In the genomic region with DNA sequence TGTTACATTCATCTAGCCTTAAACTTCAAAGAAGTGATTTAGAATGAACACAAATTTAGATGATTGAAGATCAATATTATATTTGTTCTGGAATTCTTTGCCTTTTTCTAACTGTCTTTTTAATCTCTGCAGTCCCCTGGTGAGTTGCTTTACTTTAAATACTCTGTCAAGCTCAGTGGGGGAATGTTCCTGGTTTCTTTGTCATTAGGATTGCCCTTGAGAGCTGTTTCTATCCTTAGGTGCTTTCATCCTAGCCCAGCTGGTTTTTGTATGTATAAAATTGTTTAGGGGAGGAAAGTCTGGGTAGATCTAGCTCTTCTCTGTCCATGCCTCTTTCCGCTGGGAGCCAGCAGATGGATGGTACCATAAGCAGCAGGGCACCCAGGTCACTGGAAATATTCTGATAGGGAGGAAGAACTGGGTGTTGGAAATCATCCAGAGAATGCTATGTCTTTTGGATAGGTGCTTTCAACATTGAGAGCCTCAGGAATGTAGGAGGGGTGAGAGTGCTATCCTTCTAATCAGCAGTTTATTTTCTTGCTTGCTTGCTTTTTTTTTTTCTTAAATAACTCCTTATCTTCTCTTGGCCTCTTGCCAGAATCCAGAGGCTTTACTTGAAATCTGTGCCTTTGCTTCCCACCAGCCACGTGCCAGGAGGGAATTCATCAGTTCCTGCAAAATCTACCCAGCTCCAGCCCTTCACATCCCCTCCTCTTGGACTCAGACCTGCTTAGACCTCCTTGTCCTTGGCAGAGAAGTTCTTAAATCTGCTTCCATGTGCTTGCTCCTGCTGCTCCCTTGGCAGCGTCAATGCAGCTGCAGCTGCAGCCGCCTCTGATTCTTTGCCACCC, we compare ENCODE assay signal across 1 cellular context.
TF ChIP-seq lines count a peak whose summit lies in the region.

No MANE protein-coding gene starts in this region.

TF ChIP-seq in K562, 482 proteins besides CTCF, POLR2A, EP300 and RAD21 (continued from another document):
- TF ChIP-seq, protein P1, sequence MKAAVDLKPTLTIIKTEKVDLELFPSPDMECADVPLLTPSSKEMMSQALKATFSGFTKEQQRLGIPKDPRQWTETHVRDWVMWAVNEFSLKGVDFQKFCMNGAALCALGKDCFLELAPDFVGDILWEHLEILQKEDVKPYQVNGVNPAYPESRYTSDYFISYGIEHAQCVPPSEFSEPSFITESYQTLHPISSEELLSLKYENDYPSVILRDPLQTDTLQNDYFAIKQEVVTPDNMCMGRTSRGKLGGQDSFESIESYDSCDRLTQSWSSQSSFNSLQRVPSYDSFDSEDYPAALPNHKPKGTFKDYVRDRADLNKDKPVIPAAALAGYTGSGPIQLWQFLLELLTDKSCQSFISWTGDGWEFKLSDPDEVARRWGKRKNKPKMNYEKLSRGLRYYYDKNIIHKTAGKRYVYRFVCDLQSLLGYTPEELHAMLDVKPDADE (conservative IDR thresholded peaks at IDR 0.05; ENCODE audit: control insufficient read depth, low read depth, low read length) = no peak
- TF ChIP-seq BMI1 (IDR thresholded peaks at IDR 0.05; ENCODE audit: low read length) = no peak
- TF ChIP-seq ZZZ3 (IDR thresholded peaks at IDR 0.05) = no peak
- no peak for TF ChIP-seq ESRRB (CRISPR knock-in tag; IDR thresholded peaks at IDR 0.05; ENCODE audit: borderline replicate concordance)
- TF ChIP-seq, protein P2, sequence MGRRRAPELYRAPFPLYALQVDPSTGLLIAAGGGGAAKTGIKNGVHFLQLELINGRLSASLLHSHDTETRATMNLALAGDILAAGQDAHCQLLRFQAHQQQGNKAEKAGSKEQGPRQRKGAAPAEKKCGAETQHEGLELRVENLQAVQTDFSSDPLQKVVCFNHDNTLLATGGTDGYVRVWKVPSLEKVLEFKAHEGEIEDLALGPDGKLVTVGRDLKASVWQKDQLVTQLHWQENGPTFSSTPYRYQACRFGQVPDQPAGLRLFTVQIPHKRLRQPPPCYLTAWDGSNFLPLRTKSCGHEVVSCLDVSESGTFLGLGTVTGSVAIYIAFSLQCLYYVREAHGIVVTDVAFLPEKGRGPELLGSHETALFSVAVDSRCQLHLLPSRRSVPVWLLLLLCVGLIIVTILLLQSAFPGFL (CRISPR knock-in tag; IDR thresholded peaks at IDR 0.05) = no peak
- TF ChIP-seq STAG1 (CRISPR knock-in tag; IDR thresholded peaks at IDR 0.05; ENCODE audit: borderline replicate concordance) = no peak
- TF ChIP-seq SMARCA4 (IDR thresholded peaks at IDR 0.05) = no peak
- TF ChIP-seq ZNF644 (tag; IDR thresholded peaks at IDR 0.05; ENCODE audit: low read depth) = no peak
- TF ChIP-seq, protein P3, sequence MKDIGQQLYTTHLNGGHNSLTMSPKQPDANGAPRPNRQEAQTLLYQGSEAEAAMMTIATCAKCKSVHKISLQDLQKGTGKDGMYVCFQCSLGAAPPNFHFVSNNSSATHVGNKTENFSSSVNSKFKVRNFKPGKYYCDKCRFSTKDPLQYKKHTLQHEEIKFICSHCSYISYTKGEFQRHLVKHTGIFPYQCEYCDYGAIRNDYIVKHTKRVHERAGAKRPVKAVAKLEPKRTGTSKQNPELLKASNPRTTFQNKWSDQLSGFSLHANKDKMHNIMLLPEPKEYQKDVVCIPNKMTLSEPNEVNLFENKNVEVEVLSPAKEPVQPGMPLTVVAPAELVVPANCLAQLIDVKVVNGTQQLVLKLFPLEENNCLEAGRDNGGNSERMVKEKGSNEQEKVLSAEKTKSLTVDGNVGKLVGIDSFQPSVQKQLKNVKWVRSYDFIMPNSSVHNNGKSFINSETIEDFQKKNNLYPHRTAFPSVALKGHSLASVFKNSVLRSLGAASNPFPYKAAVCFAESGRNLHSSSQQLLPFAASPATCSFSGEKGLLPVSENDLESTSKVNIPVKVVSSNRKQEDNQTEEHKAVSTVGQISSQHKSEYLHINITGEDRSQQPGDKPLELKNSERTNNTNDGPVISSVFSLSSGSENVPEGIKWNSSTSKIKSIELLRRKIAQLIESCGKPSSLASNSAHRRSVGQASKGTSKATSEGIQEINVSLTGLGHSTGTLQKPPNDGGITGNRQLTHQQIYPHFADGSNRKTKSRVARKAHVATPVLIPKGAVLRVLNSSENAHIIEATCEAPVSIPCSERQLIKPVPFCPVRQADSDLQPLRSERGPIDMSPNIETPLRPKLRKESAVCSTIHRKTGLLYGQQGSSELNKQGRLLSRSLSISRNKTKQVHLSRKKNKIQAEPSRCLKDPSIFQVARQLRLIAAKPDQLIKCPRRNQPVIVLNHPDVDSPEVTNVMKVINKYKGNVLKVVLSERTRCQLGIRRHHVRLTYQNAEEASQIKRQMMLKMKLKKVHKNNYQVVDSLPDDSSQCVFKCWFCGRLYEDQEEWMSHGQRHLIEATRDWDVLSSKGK (CRISPR knock-in tag; IDR thresholded peaks at IDR 0.05) = no peak
- TF ChIP-seq NFIX (CRISPR knock-in tag; IDR thresholded peaks at IDR 0.05; ENCODE audit: low read depth) = peak; percentile 28; the same call in 1 of the 2 replicates
- TF ChIP-seq E2F3 (CRISPR knock-in tag; IDR thresholded peaks at IDR 0.05) = no peak
- TF ChIP-seq, protein P4, sequence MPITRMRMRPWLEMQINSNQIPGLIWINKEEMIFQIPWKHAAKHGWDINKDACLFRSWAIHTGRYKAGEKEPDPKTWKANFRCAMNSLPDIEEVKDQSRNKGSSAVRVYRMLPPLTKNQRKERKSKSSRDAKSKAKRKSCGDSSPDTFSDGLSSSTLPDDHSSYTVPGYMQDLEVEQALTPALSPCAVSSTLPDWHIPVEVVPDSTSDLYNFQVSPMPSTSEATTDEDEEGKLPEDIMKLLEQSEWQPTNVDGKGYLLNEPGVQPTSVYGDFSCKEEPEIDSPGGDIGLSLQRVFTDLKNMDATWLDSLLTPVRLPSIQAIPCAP (CRISPR knock-in tag; IDR thresholded peaks at IDR 0.05; ENCODE audit: borderline replicate concordance) = no peak
- TF ChIP-seq LARP7 (IDR thresholded peaks at IDR 0.05) = no peak
